ENCODE assay signal across 10 cellular contexts in genomic region chr11:119374632-119375394, GRCh38. TPM values are rescaled to one million over a fixed set of nuclear protein-coding genes. Genes with fewer than 3 reads are reported as not detected.
A peak's percentile ranks its signal among the peaks of the same experiment; 100 is the strongest.
DNase-seq lines count a peak whose midpoint lies in the region; ATAC-seq, FAIRE-seq and TF ChIP-seq lines count a peak whose summit lies in the region.
"Had no signal": no experiment of that assay in that cellular context is flagged by ENCODE, and none has a peak within 500 bp of the region (broad histone marks: within the 10 kb centered on the region; RNA-seq: fewer than 3 reads in every experiment).

No MANE protein-coding gene starts in this region.

- H3K36me3 ChIP-seq in body of pancreas (replicated peaks in 1 of 2; ENCODE audit: insufficient read depth in 1 of 2, low read depth in 2 of 2) (no peaks in the 10 kb centered on the region), lower lobe of right lung (no peaks in the 10 kb centered on the region), spleen (no peaks in the 10 kb centered on the region)

- no peak for TF ChIP-seq CTCF in body of pancreas (IDR thresholded peaks at IDR 0.05)
- TF ChIP-seq CTCF in lower lobe of right lung (IDR thresholded peaks at IDR 0.05), result no peak
- TF ChIP-seq CTCF in spleen (IDR thresholded peaks at IDR 0.05 in 8 of 11, conservative IDR thresholded peaks at IDR 0.05 in 3 of 11), result no peak

- no peak for ATAC-seq in body of pancreas
- no peak for ATAC-seq in lower lobe of right lung
- no peak for ATAC-seq in GM21515 (IDR thresholded peaks at IDR 0.05; ENCODE audit: unreplicated experiment)
- ATAC-seq: stimulated activated memory B cell treated with anti-CD40 and anti-IgM and Interleukin-4, amounts not matched to agents 10 μg/mL and 1 μg/mL and 100 μg/mL, for 72 hours had no signal

- H3K4me1 ChIP-seq in body of pancreas (peaks cover 92% of the 10 kb centered on the region), lower lobe of right lung (peaks cover 41% of the 10 kb centered on the region), spleen (peaks cover 0 to 40% (median 10%) of the 10 kb centered on the region in 6 donors)

- H3K9me3 ChIP-seq in body of pancreas, result no peaks in the 10 kb centered on the region
- no peaks in the 10 kb centered on the region for H3K9me3 ChIP-seq in lower lobe of right lung
- no peaks in the 10 kb centered on the region for H3K9me3 ChIP-seq in spleen

- intact Hi-C loops in body of pancreas (cut with DNase I), result loop anchor here (5.0 to 10.0 kb wide), 3 partner anchors 38 to 170 kb away; partner anchors contain the start of gene CBL
- intact Hi-C loops in lower lobe of right lung (cut with DNase I), result no loop called here
- intact Hi-C loops in spleen (cut with DNase I; ENCODE audit: low total_unique reads), result no loop called here

- no peak for TF ChIP-seq POLR2A in body of pancreas (IDR thresholded peaks at IDR 0.05)
- no peak for TF ChIP-seq POLR2A in H54 (IDR thresholded peaks at IDR 0.05; ENCODE audit: low read depth, low read length)
- TF ChIP-seq POLR2A in spleen (IDR thresholded peaks at IDR 0.05), result no peak

- 23 to 29% methylated on average over 6 to 11 of the region's 11 CpGs for WGBS in body of pancreas, 2 donors
- WGBS in spleen, 5 donors, result 56 to 67% (median 63%) methylated on average over 9 to 11 of the region's 11 CpGs

- H3K4me3 ChIP-seq in body of pancreas, result no peak overlapping the region
- no peak overlapping the region for H3K4me3 ChIP-seq in lower lobe of right lung
- H3K4me3 ChIP-seq in spleen, result no peak overlapping the region

- no peak for FAIRE-seq in H54 (lab: Jason Lieb, UNC)

- H3K27me3 ChIP-seq in body of pancreas (no peaks in the 10 kb centered on the region), lower lobe of right lung (ENCODE audit: low read depth) (no peaks in the 10 kb centered on the region), spleen (replicated peaks in 1 of 7) (peaks cover 0 to 40% (median 0%) of the 10 kb centered on the region in 7 donors)

- DNase-seq in NCI-H226 (peak; percentile 45), body of pancreas (no peak), lower lobe of right lung (no peak), substantia nigra (lab: John Stamatoyannopoulos, UW) (peak in 31 of 49 donors; percentile 38 to 82 (median 63)), H54 (ENCODE audit: insufficient read length, low spot score) (no peak), GDM1 (lab: John Stamatoyannopoulos, UW) (no peak), spleen (no peak)

- peak overlapping the region; percentile 78 to 95 (median 89) for H3K27ac ChIP-seq in body of pancreas
- H3K27ac ChIP-seq in lower lobe of right lung, result peak overlapping the region; percentile 31
- H3K27ac ChIP-seq in substantia nigra (ENCODE audit: low read depth, low read length, poor library complexity, severe bottlenecking), result peak overlapping the region; percentile 100
- H3K27ac ChIP-seq in spleen, result peak overlapping the region in 3 of 8 donors; percentile 19 to 40 (median 22)

RNA-seq across cellular contexts. Expression of gene USP2, which starts 6.7 kb away (rescaled TPM):
- total RNA-seq in body of pancreas, result 10 to 100 TPM in 1 of 2 donors, 1 to 10 TPM in 1; 3.9 to 19.4 TPM
- 5.1 TPM for total RNA-seq in lower lobe of right lung
- total RNA-seq in spleen, result under 1 TPM; 0.28 to 0.88 (median 0.60) TPM
- polyA plus RNA-seq in spleen, result under 1 TPM; 0.15 to 0.58 (median 0.27) TPM

RNA-seq across cellular contexts. Expression of gene MFRP, which starts 28.3 kb away (rescaled TPM):
- total RNA-seq in body of pancreas, result under 1 TPM in 1 of 2 donors, not detected in 1; 0.52 TPM
- total RNA-seq in lower lobe of right lung, result not detected
- total RNA-seq in spleen, result under 1 TPM in 1 of 7 donors, not detected in 6; 0.16 TPM
- under 1 TPM; 0.02 to 0.03 (median 0.02) TPM for polyA plus RNA-seq in spleen
- total RNA-seq: activated T-helper 1 cell treated with anti-CD3 and anti-CD28 coated beads, Interleukin-12 subunit alpha, Interleukin-12 subunit beta, Interleukin-2, Interleukin-4 antibody, amounts not matched to agents 30 ng/mL and 10 ng/mL and 1 ng/mL, durations not matched to agents 14 hours and 24 hours and 36 hours had no signal

RNA-seq across cellular contexts. Expression of gene C1QTNF5, which starts 34.1 kb away (rescaled TPM):
- total RNA-seq in body of pancreas, result 10 to 100 TPM; 28.8 to 54.1 TPM
- total RNA-seq in lower lobe of right lung, result 28.2 TPM
- 10 to 100 TPM; 21.3 to 55.0 (median 35.8) TPM for total RNA-seq in spleen
- polyA plus RNA-seq in spleen, result 10 to 100 TPM; 10.3 to 29.0 (median 20.2) TPM
- total RNA-seq: activated T-helper 1 cell treated with anti-CD3 and anti-CD28 coated beads, Interleukin-12 subunit alpha, Interleukin-12 subunit beta, Interleukin-2, Interleukin-4 antibody, amounts not matched to agents 30 ng/mL and 10 ng/mL and 1 ng/mL, durations not matched to agents 14 hours and 24 hours and 36 hours had no signal

RNA-seq across cellular contexts. Expression of gene RNF26, which starts 40.5 kb away (rescaled TPM):
- total RNA-seq in body of pancreas, result 1 to 10 TPM; 5.7 to 9.2 TPM
- total RNA-seq in lower lobe of right lung, result 19.3 TPM
- 10 to 100 TPM; 13.6 to 18.2 (median 16.5) TPM for total RNA-seq in spleen
- 10 to 100 TPM in 2 of 3 donors, 1 to 10 TPM in 1; 8.6 to 13.2 (median 10.0) TPM for polyA plus RNA-seq in spleen

RNA-seq across cellular contexts. Expression of gene THY1, which starts 48.2 kb away (rescaled TPM):
- total RNA-seq in body of pancreas (1 to 10 TPM; 6.9 to 9.9 TPM), lower lobe of right lung (7.5 TPM), spleen (10 to 100 TPM in 6 of 7 donors, 1 to 10 TPM in 1; 7.1 to 29.4 (median 16.9) TPM)
- 10 to 100 TPM in 1 of 3 donors, 1 to 10 TPM in 2; 6.1 to 11.7 (median 7.7) TPM for polyA plus RNA-seq in spleen

Comparison
In these comparisons a context has a peak if more than half of its experiments do, and no peak if none do; other contexts are left out.
1. DNase-seq: peak in NCI-H226 (single experiment) and substantia nigra (31 of 49); none in body of pancreas (0 of 4), lower lobe of right lung (single experiment), H54 (single experiment), GDM1 (single experiment) and spleen (single experiment).